In genomic region chr1:36420836-36421317, GRCh38 we compare ENCODE assay signal across 8 cellular contexts. TPM values are rescaled to one million over a fixed set of nuclear protein-coding genes. Genes with fewer than 3 reads are reported as not detected.
DNase-seq lines count a peak whose midpoint lies in the region; ATAC-seq and TF ChIP-seq lines count a peak whose summit lies in the region.

No MANE protein-coding gene starts in this region.

- CTCF ChIA-PET in OCI-LY7 (lab: Charles Lee; ENCODE audit: unreplicated experiment), result interaction anchor here (1.4 kb wide), 1 partner anchor 23 kb away, joined by 5 read pairs; the partner anchor contains the start of gene LSM10

- H2AFZ ChIP-seq in OCI-LY7 (ENCODE audit: low read length), result peak overlapping the region; percentile 88

- no peaks in the 10 kb centered on the region for H3K27me3 Mint-ChIP-seq in naive B cell

- no peaks in the 10 kb centered on the region for H3K9me2 ChIP-seq in OCI-LY7 (ENCODE audit: insufficient read depth, low read length)

- no peaks in the 10 kb centered on the region for H3K36me3 Mint-ChIP-seq in naive B cell

- H3K4me1 ChIP-seq in OCI-LY7 (ENCODE audit: insufficient read depth, low read length, poor library complexity, severe bottlenecking), result peaks cover 11% of the 10 kb centered on the region

- ATAC-seq in naive B cell (ENCODE audit: low read depth in 2 of 2) (peak; percentile 94 to 98), HG02763 (IDR thresholded peaks at IDR 0.05; ENCODE audit: unreplicated experiment) (no peak)

- H3K27ac Mint-ChIP-seq in naive B cell, result peak overlapping the region in 4 of 6 donors; percentile 30 to 76 (median 65)

- DNase-seq in GM12864 (ENCODE audit: low read depth) (no peak), KG1 (lab: John Stamatoyannopoulos, UW) (peak; percentile 84), OCI-LY7 (ENCODE audit: low spot score) (peak; percentile 89), activated T-cell treated with anti-CD3 and anti-CD28 coated beads for 1 hour (ENCODE audit: low read depth) (peak; percentile 95), epithelial cell of prostate (ENCODE audit: low read depth, low spot score) (peak; percentile 43), naive B cell (peak; percentile 81)
- DNase-seq in stimulated activated CD8-positive, alpha-beta memory T cell treated with anti-CD3 and anti-CD28 coated beads, Interleukin-7, amount 100 ng/mL, for 24 hours (ENCODE audit: low read depth), result peak; percentile 91

- peak overlapping the region; percentile 42 for H3K4me2 ChIP-seq in OCI-LY7 (ENCODE audit: low read length)

- peak; percentile 99 for TF ChIP-seq CTCF in GM12864 (IDR thresholded peaks at IDR 0.05; ENCODE audit: low read depth, low read length, missing control alignments)
- TF ChIP-seq CTCF in OCI-LY7 (conservative IDR thresholded peaks at IDR 0.05; ENCODE audit: low read length), result peak; percentile 98

- H3K4me1 Mint-ChIP-seq in naive B cell, result peaks cover 7 to 10% (median 7%) of the 10 kb centered on the region in 3 donors

- no peaks in the 10 kb centered on the region for H4K20me1 ChIP-seq in OCI-LY7 (ENCODE audit: insufficient read depth, low read length)

- no peaks in the 10 kb centered on the region for H3K79me2 ChIP-seq in OCI-LY7 (ENCODE audit: insufficient read depth, low read depth, low read length)

- intact Hi-C loops in OCI-LY7 (cut with micrococcal nuclease; ENCODE audit: unreplicated experiment), result loop anchor here (1.0 to 5.0 kb wide), 5 partner anchors 34 to 324 kb away; partner anchors contain the start of gene TRAPPC3

- no peaks in the 10 kb centered on the region for H3K9me3 Mint-ChIP-seq in naive B cell

- H3K9me3 ChIP-seq in OCI-LY7 (ENCODE audit: low read length), result no peaks in the 10 kb centered on the region

- no TSS peak for BruUV-seq in OCI-LY7 (replicated peaks; lab: Mats Ljungman, UMichigan)

- H3K27ac ChIP-seq in OCI-LY7 (ENCODE audit: low read depth, low read length, poor library complexity, severe bottlenecking) (peak overlapping the region; percentile 22), epithelial cell of prostate (no peak overlapping the region)

- H3K4me3 ChIP-seq in GM12864 (ENCODE audit: low read depth, low read length) (no peak overlapping the region), OCI-LY7 (ENCODE audit: low read depth, low read length, poor library complexity, severe bottlenecking) (no peak overlapping the region)

- H3K36me3 ChIP-seq in OCI-LY7 (ENCODE audit: insufficient read depth, low read length), result no peaks in the 10 kb centered on the region

- H3K4me3 Mint-ChIP-seq in naive B cell, result no peak overlapping the region

- POLR2A ChIA-PET in OCI-LY7 (lab: Charles Lee), result no interaction called here

RNA-seq across cellular contexts. Expression of gene LSM10, which starts 23.2 kb away (rescaled TPM):
- total RNA-seq in OCI-LY7 (2014; rRNA removed; shearing (Covaris generic)), result 42.3 and 43.2 TPM in 2 replicates
- 132 and 133 TPM in 2 replicates for total RNA-seq in OCI-LY7 (2022)
- 100 to 1,000 TPM; 358 to 480 (median 448) TPM for polyA plus RNA-seq in naive B cell (ENCODE audit: low read depth in 6 of 6)

RNA-seq across cellular contexts. Expression of gene OSCP1, which starts 29.4 kb away (rescaled TPM):
- 0.82 and 1.4 TPM in 2 replicates for total RNA-seq in OCI-LY7 (2014; rRNA removed; shearing (Covaris generic))
- 2.0 and 3.5 TPM in 2 replicates for total RNA-seq in OCI-LY7 (2022)
- polyA plus RNA-seq in naive B cell (ENCODE audit: low read depth in 6 of 6), result under 1 TPM in 1 of 6 donors, not detected in 5; 0.62 TPM

RNA-seq across cellular contexts. Expression of gene STK40, which starts 35.2 kb away (rescaled TPM):
- total RNA-seq in OCI-LY7 (2014; rRNA removed; shearing (Covaris generic)), result 41.9 and 43.8 TPM in 2 replicates
- total RNA-seq in OCI-LY7 (2022), result 81.9 and 83.9 TPM in 2 replicates
- polyA plus RNA-seq in naive B cell (ENCODE audit: low read depth in 6 of 6), result 100 to 1,000 TPM in 1 of 6 donors, 10 to 100 TPM in 5; 62.3 to 105 (median 73.3) TPM

RNA-seq across cellular contexts. Expression of gene MRPS15, which starts 43.3 kb away (rescaled TPM):
- total RNA-seq in OCI-LY7 (2014; rRNA removed; shearing (Covaris generic)), result 112 and 114 TPM in 2 replicates
- total RNA-seq in OCI-LY7 (2022), result 116 and 119 TPM in 2 replicates
- polyA plus RNA-seq in naive B cell (ENCODE audit: low read depth in 6 of 6), result 10 to 100 TPM; 55.6 to 86.7 (median 62.4) TPM
